In the genomic region with DNA sequence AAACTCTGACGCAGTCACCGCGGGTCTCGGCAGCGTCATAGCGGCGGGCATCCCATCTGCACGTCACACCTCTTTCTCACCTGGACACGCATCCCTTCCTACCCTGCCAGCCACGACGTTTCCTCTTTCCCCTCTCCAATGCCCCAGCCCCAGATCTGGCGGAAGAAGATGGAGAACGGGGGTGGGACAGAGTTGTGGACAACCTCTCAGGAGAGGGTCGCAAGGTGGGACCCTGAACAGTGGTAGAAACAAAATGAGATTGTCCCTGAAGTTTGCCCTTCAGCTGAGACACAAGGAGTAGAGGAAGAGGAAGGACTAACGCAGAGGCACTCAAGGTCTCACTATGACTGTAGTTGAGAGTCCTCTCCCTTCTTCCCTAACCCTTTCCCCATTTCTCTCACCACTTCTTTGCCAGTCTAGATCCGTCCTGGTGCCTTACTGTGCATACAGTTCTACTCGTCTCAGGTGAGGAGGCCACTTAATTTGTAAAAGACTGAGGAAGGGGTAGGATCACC, we compare ENCODE assay signal across 8 cellular contexts. TPM values are rescaled to one million over a fixed set of nuclear protein-coding genes. Genes with fewer than 3 reads are reported as not detected.
DNase-seq lines count a peak whose midpoint lies in the region; ATAC-seq lines count a peak whose summit lies in the region.

No MANE protein-coding gene starts in this region.

- H3K9me3 Mint-ChIP-seq in activated T-cell treated with anti-CD3 and anti-CD28 coated beads, Interleukin-2, amount 50 U/mL, for 72 hours = no peaks in the 10 kb centered on the region

- H3K27ac Mint-ChIP-seq in activated T-cell treated with anti-CD3 and anti-CD28 coated beads, Interleukin-2, amount 50 U/mL, for 72 hours = peak overlapping the region; percentile 78

- 6% methylated on average over 17 of the region's 17 CpGs for WGBS in thymus

- peak overlapping the region; percentile 85 to 99 for H3K4me3 Mint-ChIP-seq in activated T-cell treated with anti-CD3 and anti-CD28 coated beads, Interleukin-2, amount 50 U/mL, for 72 hours

- H3K36me3 ChIP-seq in adipocyte (ENCODE audit: control insufficient read depth, insufficient read depth, low read length, severe bottlenecking) (peaks cover 30% of the 10 kb centered on the region), thymus (ENCODE audit: control insufficient read depth, insufficient read depth) (peaks cover 11% of the 10 kb centered on the region)

- ATAC-seq in activated T-cell treated with anti-CD3 and anti-CD28 coated beads, Interleukin-2, amount 50 U/mL, for 72 hours (replicated peaks in 1 of 2) = no peak
- ATAC-seq in HG03175 (IDR thresholded peaks at IDR 0.05; ENCODE audit: unreplicated experiment) = no peak

- H3K4me3 ChIP-seq in adipocyte (ENCODE audit: low read length) (peak overlapping the region; percentile 98), thymus (ENCODE audit: low read length) (peak overlapping the region; percentile 98)

- H3K9ac ChIP-seq in adipocyte (ENCODE audit: low read length) = peak overlapping the region; percentile 95

- no peaks in the 10 kb centered on the region for H3K27me3 Mint-ChIP-seq in activated T-cell treated with anti-CD3 and anti-CD28 coated beads, Interleukin-2, amount 50 U/mL, for 72 hours (ENCODE audit: low read depth)

- DNase-seq in activated T-cell treated with anti-CD3 and anti-CD28 coated beads, Interleukin-2, amount 50 U/mL, for 72 hours = no peak
- DNase-seq in activated T-cell treated with anti-CD3 and anti-CD28 coated beads, Interleukin-2, amount 50 U/mL, for 48 hours = no peak
- DNase-seq in adipocyte (ENCODE audit: low read depth) = no peak
- no peak for DNase-seq in NCI-H1436 treated with DMSO at 0.1 percent for 48 hours (lab: John Stamatoyannopoulos, UW)
- no peak for DNase-seq in T1000 (lab: John Stamatoyannopoulos, UW)

- H3K9me3 ChIP-seq in adipocyte (ENCODE audit: control insufficient read depth, low read length) (no peaks in the 10 kb centered on the region), thymus (ENCODE audit: control insufficient read depth) (no peaks in the 10 kb centered on the region)

- peaks cover 56% of the 10 kb centered on the region for H3K4me1 Mint-ChIP-seq in activated T-cell treated with anti-CD3 and anti-CD28 coated beads, Interleukin-2, amount 50 U/mL, for 72 hours (ENCODE audit: low read depth)

- H3K27ac ChIP-seq in layer of hippocampus (ENCODE audit: low read depth, low read length) (peak overlapping the region; percentile 98), thymus (ENCODE audit: low read depth) (peak overlapping the region; percentile 97)

- H3K4me1 ChIP-seq in adipocyte (ENCODE audit: control insufficient read depth, insufficient read depth, low read length) (peaks cover 37% of the 10 kb centered on the region), thymus (ENCODE audit: control insufficient read depth, insufficient read depth, low read length) (peaks cover 9% of the 10 kb centered on the region)

- H3K27me3 ChIP-seq in adipocyte (replicated peaks; ENCODE audit: control insufficient read depth, insufficient read depth, low read length) (no peaks in the 10 kb centered on the region), layer of hippocampus (ENCODE audit: control insufficient read depth, insufficient read depth, low read length) (no peaks in the 10 kb centered on the region), thymus (ENCODE audit: control insufficient read depth, insufficient read depth) (no peaks in the 10 kb centered on the region)

- H3K36me3 Mint-ChIP-seq in activated T-cell treated with anti-CD3 and anti-CD28 coated beads, Interleukin-2, amount 50 U/mL, for 72 hours (ENCODE audit: insufficient read depth in 2 of 2) = peaks cover 6 to 17% of the 10 kb centered on the region in 2 donors

RNA-seq across cellular contexts. Expression of a gene that starts 0.6 kb away (rescaled TPM):
- total RNA-seq in activated T-cell treated with anti-CD3 and anti-CD28 coated beads, Interleukin-2, amount 50 U/mL, for 72 hours = 10 to 100 TPM; 18.8 to 20.0 TPM
- polyA plus RNA-seq in thymus = 12.7 TPM

RNA-seq across cellular contexts. Expression of a gene that starts 17.7 kb away (rescaled TPM):
- 10 to 100 TPM; 26.4 to 31.1 TPM for total RNA-seq in activated T-cell treated with anti-CD3 and anti-CD28 coated beads, Interleukin-2, amount 50 U/mL, for 72 hours
- 76.2 TPM for polyA plus RNA-seq in thymus
